18 cellular contexts compared by ENCODE assay signal in genomic region chr2:133193544-133193943, GRCh38.
DNase-seq lines count a peak whose midpoint lies in the region; ATAC-seq, FAIRE-seq and TF ChIP-seq lines count a peak whose summit lies in the region.
"Had no signal": no experiment of that assay in that cellular context is flagged by ENCODE, and none has a peak within 500 bp of the region (broad histone marks: within the 10 kb centered on the region; RNA-seq: fewer than 3 reads in every experiment).

No MANE protein-coding gene starts in this region.

- H2AK5ac ChIP-seq in mesenchymal stem cell (ENCODE audit: low read length, severe bottlenecking) = no peak overlapping the region

- no peak overlapping the region for H4K8ac ChIP-seq in mesenchymal stem cell (ENCODE audit: low read length)

- 0 out of 3 replicates have a peak, but pooled peaks cover 3% of the 10 kb centered on the region for H3K9me3 ChIP-seq in A549
- no peaks in the 10 kb centered on the region for H3K9me3 ChIP-seq in Karpas-422 (ENCODE audit: low read length)
- H3K9me3 ChIP-seq in hepatocyte (ENCODE audit: low read depth) = no peaks in the 10 kb centered on the region
- no peaks in the 10 kb centered on the region for H3K9me3 ChIP-seq in mesenchymal stem cell (ENCODE audit: control insufficient read depth, low read length)
- no peaks in the 10 kb centered on the region for H3K9me3 ChIP-seq in stomach
- H3K9me3 ChIP-seq: HAP-1 had no signal

- no peak overlapping the region for H3K14ac ChIP-seq in mesenchymal stem cell (ENCODE audit: low read length in 2 of 2)

- no peak overlapping the region for H2AFZ ChIP-seq in Karpas-422 (ENCODE audit: low read length)
- no peak overlapping the region for H2AFZ ChIP-seq in hepatocyte
- no peak overlapping the region for H2AFZ ChIP-seq in mesenchymal stem cell (ENCODE audit: low read depth, low read length)
- H2AFZ ChIP-seq: GM23248 had no signal

- no peaks in the 10 kb centered on the region for H3K9me2 ChIP-seq in Karpas-422 (replicated peaks; ENCODE audit: insufficient read depth, low read length)
- H3K9me2 ChIP-seq in hepatocyte (replicated peaks; ENCODE audit: insufficient read depth) = no peaks in the 10 kb centered on the region

- intact Hi-C loops in stomach (cut with DNase I; ENCODE audit: low total_unique reads) = no loop called here

- H3K36me3 ChIP-seq in Karpas-422 (ENCODE audit: insufficient read depth, low read length) = no peaks in the 10 kb centered on the region
- no peaks in the 10 kb centered on the region for H3K36me3 ChIP-seq in hepatocyte (replicated peaks; ENCODE audit: insufficient read depth, low read depth)
- H3K36me3 ChIP-seq in mesenchymal stem cell (ENCODE audit: control insufficient read depth in 1 of 2, insufficient read depth in 2 of 2, low read depth in 1 of 2, low read length in 2 of 2) = no peaks in the 10 kb centered on the region
- no peaks in the 10 kb centered on the region for H3K36me3 ChIP-seq in stomach
- H3K36me3 ChIP-seq: HAP-1 had no signal

- TF ChIP-seq RAD21 in A549 (conservative IDR thresholded peaks at IDR 0.05 in 1 of 2, IDR thresholded peaks at IDR 0.05 in 1 of 2) = no peak

- H3K18ac ChIP-seq in mesenchymal stem cell (ENCODE audit: low read depth in 1 of 2, low read length in 2 of 2) = no peak overlapping the region

- H3K27ac ChIP-seq in A549 (peak overlapping the region; percentile 66 to 81), Karpas-422 (ENCODE audit: low read length) (no peak overlapping the region), hepatocyte (no peak overlapping the region), mesenchymal stem cell (ENCODE audit: low read length, poor library complexity, severe bottlenecking) (peak overlapping the region; percentile 83), stomach (no peak overlapping the region)
- H3K27ac ChIP-seq: C4-2B, GM23248 had no signal

- no peak overlapping the region for H3K4ac ChIP-seq in mesenchymal stem cell (ENCODE audit: low read depth in 1 of 2, low read length in 2 of 2)

- H3K4me3 ChIP-seq in A549 (peak overlapping the region; percentile 15; the same call in 2 of the 3 replicates), Karpas-422 (ENCODE audit: low read length) (no peak overlapping the region), hepatocyte (no peak overlapping the region), mesenchymal stem cell (ENCODE audit: insufficient read depth in 1 of 2, low read depth in 1 of 2, low read length in 2 of 2) (no peak overlapping the region), stomach (no peak overlapping the region)
- H3K4me3 ChIP-seq: GM23248, HAP-1 had no signal

- H3K79me2 ChIP-seq in Karpas-422 (ENCODE audit: low read length) = no peaks in the 10 kb centered on the region
- no peaks in the 10 kb centered on the region for H3K79me2 ChIP-seq in hepatocyte

- H3K79me1 ChIP-seq in mesenchymal stem cell (replicated peaks; ENCODE audit: low read length, poor library complexity, severe bottlenecking) = peaks cover 11% of the 10 kb centered on the region

- no peak overlapping the region for H2BK5ac ChIP-seq in mesenchymal stem cell (ENCODE audit: low read depth, low read length, poor library complexity, severe bottlenecking)

- no peak overlapping the region for H3K9ac ChIP-seq in Karpas-422 (ENCODE audit: low read length)
- H3K9ac ChIP-seq in mesenchymal stem cell (ENCODE audit: low read length) = no peak overlapping the region
- H3K9ac ChIP-seq: GM23248 had no signal

- no peak overlapping the region for H4K91ac ChIP-seq in mesenchymal stem cell (ENCODE audit: low read length)

- H3K4me2 ChIP-seq in A549 = peak overlapping the region; percentile 83
- H3K4me2 ChIP-seq in Karpas-422 (ENCODE audit: low read depth, low read length, poor library complexity, severe bottlenecking) = no peak overlapping the region
- H3K4me2 ChIP-seq in hepatocyte = peak overlapping the region; percentile 13
- H3K4me2 ChIP-seq in mesenchymal stem cell (ENCODE audit: low read length, poor library complexity, severe bottlenecking) = no peak overlapping the region

- ATAC-seq in A549 = no peak
- no peak for ATAC-seq in GM19397 (IDR thresholded peaks at IDR 0.05; ENCODE audit: unreplicated experiment)

- WGBS in A549 (ENCODE audit: missing lambda C conversion rate) = 5% methylated on average over 3 of the region's 3 CpGs
- 73% methylated on average over 3 of the region's 3 CpGs for WGBS in hepatocyte (ENCODE audit: low lambda C conversion rate, missing lambda C conversion rate)
- WGBS in mesenchymal stem cell = no CpG with 5 or more reads among the region's 3 CpGs
- 82 to 92% (median 83%) methylated on average over 3 of the region's 3 CpGs for WGBS in stomach, 5 donors

- TF ChIP-seq POLR2A in A549 (IDR thresholded peaks at IDR 0.05; ENCODE audit: low read length) (no peak), stomach (IDR thresholded peaks at IDR 0.05) (no peak)

- FAIRE-seq in A549 (lab: Jason Lieb, UNC) = no peak
- FAIRE-seq: G401.6, GM12891, GM19239 had no signal

- no peaks in the 10 kb centered on the region for H3K27me3 ChIP-seq in Karpas-422 (ENCODE audit: low read length)
- no peaks in the 10 kb centered on the region for H3K27me3 ChIP-seq in hepatocyte
- H3K27me3 ChIP-seq in mesenchymal stem cell (ENCODE audit: control insufficient read depth in 1 of 2, insufficient read depth in 1 of 2, low read length in 2 of 2) = no peaks in the 10 kb centered on the region
- no peaks in the 10 kb centered on the region for H3K27me3 ChIP-seq in stomach

- DNase-seq in A549 (ENCODE audit: low read depth in 1 of 2, low spot score in 1 of 2) = no peak
- DNase-seq in Karpas-422 = peak; percentile 4
- no peak for DNase-seq in hepatocyte (ENCODE audit: low spot score)
- DNase-seq in mesenchymal stem cell = no peak
- DNase-seq in NCI-H1105 treated with DMSO at 0.1 percent for 48 hours (lab: John Stamatoyannopoulos, UW) = no peak
- DNase-seq in CD1c-positive myeloid dendritic cell (ENCODE audit: extremely low spot score) = no peak
- DNase-seq in stomach = no peak
- DNase-seq: 8988T; AML-193; CD4-positive, alpha-beta memory T cell; DMS 273 treated with DMSO at 0.1 percent for 48 hours had no signal

- TF ChIP-seq EP300 in A549 (IDR thresholded peaks at IDR 0.05) (no peak), stomach (IDR thresholded peaks at IDR 0.05) (no peak)

- no peak overlapping the region for H2BK15ac ChIP-seq in mesenchymal stem cell (ENCODE audit: low read depth, poor library complexity, severe bottlenecking)

- CTCF ChIA-PET in A549 (lab: Yijun Ruan, JAX) = interaction anchor here (0.7 to 2.8 kb wide), 4 partner anchors 13 to 650 kb away, joined by 3 to 11 read pairs (median 6); no protein-coding TSS in a partner anchor

- TF ChIP-seq CTCF in A549 (IDR thresholded peaks at IDR 0.05) (no peak), hepatocyte (IDR thresholded peaks at IDR 0.05; ENCODE audit: poor library complexity) (no peak), stomach (IDR thresholded peaks at IDR 0.05) (no peak)

- H2BK12ac ChIP-seq in mesenchymal stem cell (ENCODE audit: low read length in 2 of 2) = no peak overlapping the region

- H3K4me1 ChIP-seq in A549 = peaks cover 51% of the 10 kb centered on the region
- H3K4me1 ChIP-seq in Karpas-422 (ENCODE audit: low read length) = no peaks in the 10 kb centered on the region
- peaks cover 4% of the 10 kb centered on the region for H3K4me1 ChIP-seq in hepatocyte (ENCODE audit: insufficient read depth)
- H3K4me1 ChIP-seq in mesenchymal stem cell (ENCODE audit: control insufficient read depth, insufficient read depth, low read depth, low read length) = no peaks in the 10 kb centered on the region
- no peaks in the 10 kb centered on the region for H3K4me1 ChIP-seq in stomach
- H3K4me1 ChIP-seq: HAP-1 had no signal

- POLR2A ChIA-PET in A549 (lab: Yijun Ruan, JAX) = interaction anchor here (1.0 to 1.9 kb wide), 2 partner anchors 72 to 74 kb away, joined by 3 to 5 read pairs; no protein-coding TSS in a partner anchor

- no peaks in the 10 kb centered on the region for H4K20me1 ChIP-seq in Karpas-422 (ENCODE audit: insufficient read depth, low read depth, low read length)
- no peaks in the 10 kb centered on the region for H4K20me1 ChIP-seq in hepatocyte (ENCODE audit: insufficient read depth, poor library complexity, severe bottlenecking)

- no peak overlapping the region for H2BK120ac ChIP-seq in mesenchymal stem cell (ENCODE audit: low read depth, low read length)

- no peak overlapping the region for H3K23ac ChIP-seq in mesenchymal stem cell (ENCODE audit: low read length in 2 of 2)

TF ChIP-seq in A549, 52 proteins besides CTCF, POLR2A, EP300 and RAD21:
- TF ChIP-seq HDAC2 (IDR thresholded peaks at IDR 0.05) (no peak), HMGXB4 (CRISPR knock-in tag; IDR thresholded peaks at IDR 0.05; ENCODE audit: borderline replicate concordance) (no peak)

Comparison
In these comparisons a context has a peak if more than half of its experiments do, and no peak if none do; other contexts are left out.
1. H3K27ac ChIP-seq: peak in A549 (2 of 2) and mesenchymal stem cell (single experiment); none in Karpas-422 (single experiment), hepatocyte (single experiment) and stomach (0 of 5).
2. H3K4me2 ChIP-seq: peak in A549 (single experiment) and hepatocyte (single experiment); none in Karpas-422 (single experiment) and mesenchymal stem cell (single experiment).